8 cellular contexts compared by ENCODE assay signal in the genomic region with DNA sequence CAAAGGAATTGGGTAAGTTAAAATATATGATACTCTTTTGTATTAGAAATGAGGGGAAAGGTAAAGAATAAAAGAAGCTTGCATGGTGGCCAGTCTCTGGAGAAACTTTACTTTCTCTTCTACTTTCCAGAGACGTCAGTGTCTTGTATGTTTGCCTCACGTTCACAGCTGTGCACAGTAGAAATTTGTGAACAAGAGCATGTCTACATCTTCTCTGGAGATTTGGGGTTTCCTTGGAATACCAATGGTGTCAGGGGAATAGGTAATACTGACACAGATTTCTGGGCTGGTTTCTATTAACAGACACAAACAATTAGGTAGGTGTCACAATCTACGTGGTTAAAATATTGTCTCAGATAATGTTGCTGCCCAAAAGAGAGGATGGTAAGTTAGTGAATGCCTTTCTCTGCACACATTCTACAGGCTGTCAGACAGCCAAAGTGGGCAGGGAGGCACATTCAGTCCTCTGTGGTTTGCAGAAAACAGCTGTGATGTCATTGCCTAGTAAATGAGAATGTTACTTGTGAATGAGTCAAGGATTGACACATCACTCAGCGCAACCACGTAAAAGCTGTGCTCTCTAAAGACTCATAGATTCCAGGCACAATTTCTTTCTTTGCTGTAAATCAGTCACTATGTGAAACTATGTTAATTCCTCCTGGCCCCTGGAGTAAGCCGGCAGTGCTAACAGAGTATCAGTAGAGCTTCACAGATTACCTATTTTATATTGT.
DNase-seq lines count a peak whose midpoint lies in the region; ATAC-seq and TF ChIP-seq lines count a peak whose summit lies in the region.

No MANE protein-coding gene starts in this region.

- H3K27me3 ChIP-seq in OCI-LY3 (ENCODE audit: low read depth, low read length) (no peaks in the 10 kb centered on the region), trophoblast cell (ENCODE audit: insufficient read depth, low read length) (no peaks in the 10 kb centered on the region), vagina (no peaks in the 10 kb centered on the region)

- TF ChIP-seq POLR2A in vagina (IDR thresholded peaks at IDR 0.05), result no peak

- no peak overlapping the region for H2BK120ac ChIP-seq in trophoblast cell (ENCODE audit: insufficient read depth, low read length, poor library complexity)

- H3K18ac ChIP-seq in trophoblast cell (ENCODE audit: low read length), result no peak overlapping the region

- no peaks in the 10 kb centered on the region for H3K4me1 Mint-ChIP-seq in WTC11

- no peak overlapping the region for H3K4ac ChIP-seq in trophoblast cell (ENCODE audit: low read depth, low read length)

- H3K9me3 Mint-ChIP-seq in WTC11, result no peaks in the 10 kb centered on the region

- H4K12ac ChIP-seq in trophoblast cell (ENCODE audit: low read depth, low read length), result no peak overlapping the region

- no peak overlapping the region for H3K4me3 Mint-ChIP-seq in WTC11

- no peak overlapping the region for H3K4me3 ChIP-seq in AG09309 (ENCODE audit: control insufficient read depth, low read depth, low read length)
- H3K4me3 ChIP-seq in OCI-LY3 (ENCODE audit: low read length), result no peak overlapping the region
- no peak overlapping the region for H3K4me3 ChIP-seq in trophoblast cell (ENCODE audit: low read depth, low read length)
- H3K4me3 ChIP-seq in vagina, result no peak overlapping the region

- no peak overlapping the region for H4K8ac ChIP-seq in trophoblast cell (ENCODE audit: low read depth, low read length)

- H3K4me1 ChIP-seq in OCI-LY3 (ENCODE audit: low read length), result no peaks in the 10 kb centered on the region
- H3K4me1 ChIP-seq in trophoblast cell (ENCODE audit: control insufficient read depth in 1 of 2, insufficient read depth in 2 of 2, low read length in 2 of 2), result no peaks in the 10 kb centered on the region
- no peaks in the 10 kb centered on the region for H3K4me1 ChIP-seq in vagina

- WGBS in trophoblast cell (ENCODE audit: extremely low coverage, insufficient coverage, insufficient read length), result no CpG with 5 or more reads among the region's 6 CpGs

- H2BK12ac ChIP-seq in trophoblast cell (ENCODE audit: low read length), result no peak overlapping the region

- peak overlapping the region; percentile 22; the same call in 1 of the 2 replicates for H3K4me2 ChIP-seq in OCI-LY3 (ENCODE audit: low read length)
- H3K4me2 ChIP-seq in trophoblast cell (ENCODE audit: low read length), result no peak overlapping the region

- CTCF ChIA-PET in WTC11 (lab: Charles Lee), result no interaction called here

- no peak overlapping the region for H3K23ac ChIP-seq in trophoblast cell (ENCODE audit: low read length)

- intact Hi-C loops in vagina (cut with DNase I), result no loop called here

- no peak overlapping the region for H3K14ac ChIP-seq in trophoblast cell (ENCODE audit: low read length)

- no peak overlapping the region for H3K27ac ChIP-seq in OCI-LY3 (ENCODE audit: low read length)
- H3K27ac ChIP-seq in trophoblast cell (ENCODE audit: low read depth, low read length), result no peak overlapping the region
- no peak overlapping the region for H3K27ac ChIP-seq in vagina

- H2AK5ac ChIP-seq in trophoblast cell (ENCODE audit: low read length), result no peak overlapping the region

- H3K36me3 Mint-ChIP-seq in WTC11, result no peaks in the 10 kb centered on the region

- no peak overlapping the region for H3K9ac ChIP-seq in OCI-LY3 (ENCODE audit: low read length)
- H3K9ac ChIP-seq in trophoblast cell (ENCODE audit: low read length), result no peak overlapping the region

- H3K79me2 ChIP-seq in OCI-LY3 (ENCODE audit: low read length) (no peaks in the 10 kb centered on the region), trophoblast cell (ENCODE audit: control insufficient read depth, insufficient read depth, low read length, poor library complexity) (no peaks in the 10 kb centered on the region)

- ATAC-seq in WTC11 (no peak), GM19395 (IDR thresholded peaks at IDR 0.05; ENCODE audit: unreplicated experiment) (no peak)

- no peaks in the 10 kb centered on the region for H3K27me3 Mint-ChIP-seq in WTC11 (ENCODE audit: low read depth)

- no peak for TF ChIP-seq CTCF in AG09309 (IDR thresholded peaks at IDR 0.05; ENCODE audit: control insufficient read depth, insufficient read depth, low read depth, low read length, missing control alignments)
- TF ChIP-seq CTCF in OCI-LY3 (IDR thresholded peaks at IDR 0.05; ENCODE audit: low read depth, low read length), result no peak
- no peak for TF ChIP-seq CTCF in WTC11 (IDR thresholded peaks at IDR 0.05)
- no peak for TF ChIP-seq CTCF in vagina (IDR thresholded peaks at IDR 0.05)

- DNase-seq in AG09309 (ENCODE audit: low read depth) (peak; percentile 35), brain pericyte (ENCODE audit: low read depth, low spot score) (peak; percentile 20), trophoblast cell (peak; percentile 63 to 69), WTC11 (ENCODE audit: low spot score) (no peak), OCI-M2 (lab: John Stamatoyannopoulos, UW; ENCODE audit: unreplicated experiment) (no peak), vagina (ENCODE audit: extremely low spot score in 2 of 2) (no peak)

- no peak overlapping the region for H3K27ac Mint-ChIP-seq in WTC11

- no peaks in the 10 kb centered on the region for H3K79me1 ChIP-seq in trophoblast cell (ENCODE audit: low read length)

- H3K36me3 ChIP-seq in OCI-LY3 (replicated peaks; ENCODE audit: low read depth, low read length), result no peaks in the 10 kb centered on the region
- H3K36me3 ChIP-seq in trophoblast cell (ENCODE audit: control insufficient read depth in 1 of 2, insufficient read depth in 2 of 2, low read length in 2 of 2), result no peaks in the 10 kb centered on the region
- H3K36me3 ChIP-seq in vagina, result no peaks in the 10 kb centered on the region

- H2AFZ ChIP-seq in OCI-LY3 (ENCODE audit: low read depth, low read length), result peak overlapping the region; percentile 65; the same call in 1 of the 2 replicates
- H2AFZ ChIP-seq in trophoblast cell (ENCODE audit: insufficient read depth, low read length, poor library complexity), result no peak overlapping the region

- no peak overlapping the region for H2BK5ac ChIP-seq in trophoblast cell (ENCODE audit: low read depth, low read length, poor library complexity)

- H3K9me3 ChIP-seq in OCI-LY3 (ENCODE audit: insufficient read depth, low read length) (no peaks in the 10 kb centered on the region), trophoblast cell (ENCODE audit: insufficient read depth, low read depth, low read length) (no peaks in the 10 kb centered on the region), vagina (no peaks in the 10 kb centered on the region)

- POLR2A ChIA-PET in WTC11 (lab: Charles Lee), result no interaction called here

- H4K91ac ChIP-seq in trophoblast cell (ENCODE audit: low read depth, low read length), result no peak overlapping the region

- H4K20me1 ChIP-seq in OCI-LY3 (ENCODE audit: insufficient read depth, low read length), result no peaks in the 10 kb centered on the region

TF ChIP-seq in WTC11, 78 proteins besides CTCF, POLR2A, EP300 and RAD21 (continues in another document):
- TF ChIP-seq CREB1 (CRISPR knock-in tag; IDR thresholded peaks at IDR 0.05), result no peak
- TF ChIP-seq FOXJ3 (CRISPR knock-in tag; IDR thresholded peaks at IDR 0.05; ENCODE audit: borderline replicate concordance), result no peak
- no peak for TF ChIP-seq ZNF138 (CRISPR knock-in tag; conservative IDR thresholded peaks at IDR 0.05)
- TF ChIP-seq, protein P1, sequence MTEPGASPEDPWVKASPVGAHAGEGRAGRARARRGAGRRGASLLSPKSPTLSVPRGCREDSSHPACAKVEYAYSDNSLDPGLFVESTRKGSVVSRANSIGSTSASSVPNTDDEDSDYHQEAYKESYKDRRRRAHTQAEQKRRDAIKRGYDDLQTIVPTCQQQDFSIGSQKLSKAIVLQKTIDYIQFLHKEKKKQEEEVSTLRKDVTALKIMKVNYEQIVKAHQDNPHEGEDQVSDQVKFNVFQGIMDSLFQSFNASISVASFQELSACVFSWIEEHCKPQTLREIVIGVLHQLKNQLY (CRISPR knock-in tag; IDR thresholded peaks at IDR 0.05), result no peak
- no peak for TF ChIP-seq TEAD1 (CRISPR knock-in tag; IDR thresholded peaks at IDR 0.05)
- TF ChIP-seq PRRX2 (CRISPR knock-in tag; IDR thresholded peaks at IDR 0.05), result no peak
- TF ChIP-seq SMAD3 (CRISPR knock-in tag; IDR thresholded peaks at IDR 0.05; ENCODE audit: borderline replicate concordance), result no peak
- TF ChIP-seq GRHL2 (CRISPR knock-in tag; IDR thresholded peaks at IDR 0.05; ENCODE audit: insufficient replicate concordance, severe bottlenecking), result no peak
- no peak for TF ChIP-seq NFYB (CRISPR knock-in tag; conservative IDR thresholded peaks at IDR 0.05; ENCODE audit: low read depth)
- TF ChIP-seq, protein P2, sequence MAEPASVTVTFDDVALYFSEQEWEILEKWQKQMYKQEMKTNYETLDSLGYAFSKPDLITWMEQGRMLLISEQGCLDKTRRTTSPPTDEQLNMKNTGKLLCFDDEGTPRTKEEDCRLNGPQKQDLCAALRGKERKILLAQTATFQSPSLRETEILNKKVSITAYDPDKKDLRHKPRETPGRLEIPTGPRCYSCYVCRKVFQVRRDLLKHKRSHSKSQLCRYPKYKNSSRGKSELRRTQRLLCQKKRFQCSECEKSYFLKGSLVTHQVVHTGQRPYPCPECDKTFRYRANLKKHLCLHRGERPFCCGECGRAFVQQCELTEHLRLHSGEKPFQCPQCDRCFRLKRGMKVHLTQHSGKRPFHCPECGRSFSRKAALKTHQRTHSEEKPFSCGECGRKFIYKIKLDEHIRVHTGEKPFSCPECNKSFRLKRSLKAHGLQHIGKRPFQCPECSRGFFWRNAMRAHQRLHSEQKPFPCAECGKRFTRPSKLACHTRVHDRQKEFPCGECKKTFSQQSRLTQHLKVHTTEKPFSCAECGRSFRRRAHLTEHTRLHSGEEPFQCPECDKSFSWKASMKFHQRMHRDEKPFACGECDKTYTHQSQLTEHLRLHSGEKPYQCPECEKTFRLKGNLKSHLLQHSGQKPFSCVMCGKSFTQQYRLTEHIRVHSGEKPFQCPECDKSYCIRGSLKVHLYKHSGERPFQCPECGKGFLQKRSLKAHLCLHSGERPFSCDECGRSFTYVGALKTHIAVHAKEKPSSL (CRISPR knock-in tag; conservative IDR thresholded peaks at IDR 0.05), result no peak
- TF ChIP-seq FOXK1 (CRISPR knock-in tag; IDR thresholded peaks at IDR 0.05), result no peak
- no peak for TF ChIP-seq ZBTB21 (CRISPR knock-in tag; IDR thresholded peaks at IDR 0.05; ENCODE audit: borderline replicate concordance)
- no peak for TF ChIP-seq NR2C2 (CRISPR knock-in tag; IDR thresholded peaks at IDR 0.05)
- TF ChIP-seq, protein P3, sequence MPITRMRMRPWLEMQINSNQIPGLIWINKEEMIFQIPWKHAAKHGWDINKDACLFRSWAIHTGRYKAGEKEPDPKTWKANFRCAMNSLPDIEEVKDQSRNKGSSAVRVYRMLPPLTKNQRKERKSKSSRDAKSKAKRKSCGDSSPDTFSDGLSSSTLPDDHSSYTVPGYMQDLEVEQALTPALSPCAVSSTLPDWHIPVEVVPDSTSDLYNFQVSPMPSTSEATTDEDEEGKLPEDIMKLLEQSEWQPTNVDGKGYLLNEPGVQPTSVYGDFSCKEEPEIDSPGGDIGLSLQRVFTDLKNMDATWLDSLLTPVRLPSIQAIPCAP (CRISPR knock-in tag; IDR thresholded peaks at IDR 0.05), result no peak

Comparison
In these comparisons a context has a peak if more than half of its experiments do, and no peak if none do; other contexts are left out.
1. DNase-seq: peak in AG09309 (single experiment), brain pericyte (single experiment) and trophoblast cell (2 of 2); none in WTC11 (single experiment), OCI-M2 (single experiment) and vagina (0 of 2).